Comparison of ENCODE assay signal across 17 cellular contexts in genomic region chr1:240309804-240310203, GRCh38.
"Had no signal": no experiment of that assay in that cellular context is flagged by ENCODE, and none has a peak within 500 bp of the region (broad histone marks: within the 10 kb centered on the region; RNA-seq: fewer than 3 reads in every experiment).

No MANE protein-coding gene starts in this region.

- H3K4me3 ChIP-seq: heart left ventricle, lower lobe of right lung, neural progenitor cell, ovary, transverse colon had no signal

- H3K27ac ChIP-seq: epithelial cell of prostate, heart left ventricle, lower lobe of right lung, neural progenitor cell, ovary, transverse colon had no signal

- H2AFZ ChIP-seq: neural progenitor cell had no signal

- H3K27me3 ChIP-seq: neural progenitor cell, ovary, transverse colon had no signal

- H3K4me1 ChIP-seq: heart left ventricle, lower lobe of right lung had no signal

- H3K4me2 ChIP-seq: neural progenitor cell had no signal

- H3K9ac ChIP-seq: neural progenitor cell had no signal

- ATAC-seq: heart left ventricle had no signal

- FAIRE-seq: astrocyte, frontal cortex had no signal

- H3K36me3 ChIP-seq: heart left ventricle, lower lobe of right lung, neural progenitor cell, ovary, transverse colon had no signal

- H3K9me3 ChIP-seq: lower lobe of right lung, ovary, transverse colon had no signal

- DNase-seq: activated CD4-positive, CD25-positive, alpha-beta regulatory T cell treated with anti-CD3 and anti-CD28 coated beads, Interleukin-2, amount 50 U/mL, for 72 hours; activated naive CD4-positive, alpha-beta T cell treated with anti-CD3 and anti-CD28 coated beads, Interleukin-2, amount 10 ng/mL, durations not matched to agents 7 days and 5 days; heart left ventricle; immature natural killer cell; lower lobe of right lung; naive B cell; ovary; stimulated activated CD4-positive, alpha-beta T cell treated with anti-CD3 and anti-CD28 coated beads, Interleukin-4, amount 100 ng/mL, for 4 hours; stimulated activated CD8-positive, alpha-beta memory T cell treated with anti-CD3 and anti-CD28 coated beads, Interleukin-4, amount 100 ng/mL, for 48 hours; stimulated activated naive CD4-positive, alpha-beta T cell treated with Interleukin-2 at 50 U/mL for 16 hours; substantia nigra; T1000; transverse colon had no signal
